Comparison of ENCODE assay signal across 10 cellular contexts in genomic region chr11:72613977-72614376, GRCh38.
A peak's percentile ranks its signal among the peaks of the same experiment; 100 is the strongest.
DNase-seq lines count a peak whose midpoint lies in the region; ATAC-seq, FAIRE-seq and TF ChIP-seq lines count a peak whose summit lies in the region.
"Had no signal": no experiment of that assay in that cellular context is flagged by ENCODE, and none has a peak within 500 bp of the region (broad histone marks: within the 10 kb centered on the region; RNA-seq: fewer than 3 reads in every experiment).

No MANE protein-coding gene starts in this region.

- WGBS in mesendoderm (ENCODE audit: extremely low coverage, insufficient coverage, low lambda C conversion rate) = no CpG with 5 or more reads among the region's 7 CpGs

- no peaks in the 10 kb centered on the region for H4K20me1 ChIP-seq in neural progenitor cell (ENCODE audit: low read depth)

- ATAC-seq in GM18499 (IDR thresholded peaks at IDR 0.05; ENCODE audit: insufficient read depth, unreplicated experiment) = peak; percentile 73
- peak; percentile 90 for ATAC-seq in HG02759 (IDR thresholded peaks at IDR 0.05; ENCODE audit: unreplicated experiment)

- no peak for FAIRE-seq in frontal cortex (lab: Jason Lieb, UNC)

- H3K4me1 Mint-ChIP-seq in neural progenitor cell = peaks cover 9% of the 10 kb centered on the region
- peaks cover 5% of the 10 kb centered on the region for H3K4me1 Mint-ChIP-seq in T-helper 2 cell treated with Interferon-gamma antibody and Interleukin-4, amounts not matched to agents 5 μg/mL and 100 μg/mL, for 36 hours (ENCODE audit: low read depth)

- no peak overlapping the region for H3K56ac ChIP-seq in mesendoderm (ENCODE audit: low read length)

- H2AK5ac ChIP-seq in mesendoderm (ENCODE audit: low read length) = no peak overlapping the region

- H3K4me2 ChIP-seq in neural progenitor cell (no peak overlapping the region), mesendoderm (ENCODE audit: low read length) (no peak overlapping the region)

- no peaks in the 10 kb centered on the region for H3K9me3 ChIP-seq in neural progenitor cell (ENCODE audit: low read depth)

- no peak overlapping the region for H2AFZ ChIP-seq in neural progenitor cell (replicated peaks)

- no peak overlapping the region for H2BK5ac ChIP-seq in mesendoderm (ENCODE audit: low read length)

- no peak overlapping the region for H2BK120ac ChIP-seq in mesendoderm (ENCODE audit: low read depth, low read length)

- no peak overlapping the region for H3K18ac ChIP-seq in mesendoderm (ENCODE audit: low read length)

- H2BK15ac ChIP-seq in mesendoderm (replicated peaks; ENCODE audit: low read depth) = no peak overlapping the region

- H3K27ac ChIP-seq in neural progenitor cell (no peak overlapping the region), mesendoderm (ENCODE audit: low read depth, low read length) (no peak overlapping the region)

- H3K4me3 Mint-ChIP-seq in neural progenitor cell = no peak overlapping the region
- no peak overlapping the region for H3K4me3 Mint-ChIP-seq in T-helper 2 cell treated with Interferon-gamma antibody and Interleukin-4, amounts not matched to agents 5 μg/mL and 100 μg/mL, for 36 hours

- H3K4ac ChIP-seq in mesendoderm (ENCODE audit: low read depth, low read length) = no peak overlapping the region

- no peak overlapping the region for H3K9ac ChIP-seq in neural progenitor cell
- H3K9ac ChIP-seq in mesendoderm (ENCODE audit: low read length) = no peak overlapping the region

- no peak overlapping the region for H4K5ac ChIP-seq in mesendoderm (ENCODE audit: low read length)

- H4K8ac ChIP-seq in mesendoderm (ENCODE audit: low read depth, low read length) = no peak overlapping the region

- H3K79me2 ChIP-seq in neural progenitor cell (ENCODE audit: low read depth) (no peaks in the 10 kb centered on the region), mesendoderm (ENCODE audit: control insufficient read depth, insufficient read depth, low read length) (no peaks in the 10 kb centered on the region)

- H3K9me3 Mint-ChIP-seq in neural progenitor cell = no peaks in the 10 kb centered on the region
- no peaks in the 10 kb centered on the region for H3K9me3 Mint-ChIP-seq in T-helper 2 cell treated with Interferon-gamma antibody and Interleukin-4, amounts not matched to agents 5 μg/mL and 100 μg/mL, for 36 hours

- peaks cover 13% of the 10 kb centered on the region for H3K27me3 Mint-ChIP-seq in neural progenitor cell (ENCODE audit: insufficient read depth, low read depth)
- peaks cover 16% of the 10 kb centered on the region for H3K27me3 Mint-ChIP-seq in T-helper 2 cell treated with Interferon-gamma antibody and Interleukin-4, amounts not matched to agents 5 μg/mL and 100 μg/mL, for 36 hours (ENCODE audit: low read depth)

- no peaks in the 10 kb centered on the region for H3F3A ChIP-seq in neural progenitor cell (ENCODE audit: low read depth)

- no peaks in the 10 kb centered on the region for H3K36me3 Mint-ChIP-seq in neural progenitor cell
- H3K36me3 Mint-ChIP-seq in T-helper 2 cell treated with Interferon-gamma antibody and Interleukin-4, amounts not matched to agents 5 μg/mL and 100 μg/mL, for 36 hours (ENCODE audit: low read depth) = no peaks in the 10 kb centered on the region

- DNase-seq in SKM-1 treated with dmso at 0.1 percent for 144 hours (lab: John Stamatoyannopoulos, UW; ENCODE audit: unreplicated experiment) = peak; percentile 92
- DNase-seq in neural progenitor cell (ENCODE audit: low spot score) = no peak
- DNase-seq in globus pallidus (ENCODE audit: low spot score) = no peak
- DNase-seq in T-helper 2 cell treated with Interferon-gamma antibody and Interleukin-4, amounts not matched to agents 5 μg/mL and 100 μg/mL, for 36 hours (ENCODE audit: low spot score) = no peak
- DNase-seq in mesendoderm = no peak
- DNase-seq in frontal cortex (ENCODE audit: low spot score in 2 of 2) = no peak
- DNase-seq: activated CD4-positive, CD25-positive, alpha-beta regulatory T cell; central memory CD4-positive, alpha-beta T cell had no signal

- no peak overlapping the region for H3K23ac ChIP-seq in mesendoderm (ENCODE audit: low read length)

- H3K27me3 ChIP-seq in neural progenitor cell (peaks cover 5% of the 10 kb centered on the region), mesendoderm (ENCODE audit: insufficient read depth, low read length, poor library complexity) (no peaks in the 10 kb centered on the region)

- peak overlapping the region; percentile 50 for H3K27ac Mint-ChIP-seq in neural progenitor cell
- H3K27ac Mint-ChIP-seq in T-helper 2 cell treated with Interferon-gamma antibody and Interleukin-4, amounts not matched to agents 5 μg/mL and 100 μg/mL, for 36 hours = no peak overlapping the region

- H3K4me1 ChIP-seq in neural progenitor cell = peaks cover 12% of the 10 kb centered on the region
- H3K4me1 ChIP-seq in mesendoderm (ENCODE audit: control insufficient read depth, low read depth, low read length) = no peaks in the 10 kb centered on the region

- H3K79me1 ChIP-seq in mesendoderm (ENCODE audit: low read length) = no peaks in the 10 kb centered on the region

- no peak for TF ChIP-seq CTCF in neural progenitor cell (IDR thresholded peaks at IDR 0.05)

- H3K4me3 ChIP-seq in neural progenitor cell = no peak overlapping the region
- no peak overlapping the region for H3K4me3 ChIP-seq in mesendoderm (ENCODE audit: low read length)

- H3K36me3 ChIP-seq in neural progenitor cell (no peaks in the 10 kb centered on the region), mesendoderm (ENCODE audit: control insufficient read depth, insufficient read depth, low read length) (no peaks in the 10 kb centered on the region)
